Comparison of ENCODE assay signal across 10 cellular contexts in genomic region chr11:20555783-20556182, GRCh38. TPM values are rescaled to one million over a fixed set of nuclear protein-coding genes. Genes with fewer than 3 reads are reported as not detected.
"Had no signal": no experiment of that assay in that cellular context is flagged by ENCODE, and none has a peak within 500 bp of the region (broad histone marks: within the 10 kb centered on the region; RNA-seq: fewer than 3 reads in every experiment).

No MANE protein-coding gene starts in this region.

- H3K27ac ChIP-seq: GM23248 had no signal

- H3K9me3 ChIP-seq: HAP-1 had no signal

- H3K4me1 ChIP-seq: HAP-1 had no signal

- DNase-seq: GM23248, GOT3, H7, H9, HCEC 1CT, HFFc6 had no signal

- H3K36me3 ChIP-seq: HAP-1 had no signal

- H3K4me3 ChIP-seq: GM23248, GM23338, HAP-1 had no signal

RNA-seq across cellular contexts. Expression of gene SLC6A5, which starts 43.6 kb away (rescaled TPM):
- total RNA-seq: GM23248, GM23338, H1, H4, H7, H9, HFFc6 had no signal
